Comparison of ENCODE assay signal across 30 cellular contexts in genomic region chr12:46628176-46628575, GRCh38.
"Had no signal": no experiment of that assay in that cellular context is flagged by ENCODE, and none has a peak within 500 bp of the region (broad histone marks: within the 10 kb centered on the region; RNA-seq: fewer than 3 reads in every experiment).

No MANE protein-coding gene starts in this region.

- H3K4me3 Mint-ChIP-seq: activated CD4-positive, alpha-beta memory T cell treated with anti-CD3 and anti-CD28 coated beads, Interleukin-2, amount 10 ng/mL, durations not matched to agents 7 days and 5 days; activated CD8-positive, alpha-beta memory T cell treated with anti-CD3 and anti-CD28 coated beads, Interleukin-2, amount 10 ng/mL, durations not matched to agents 7 days and 5 days; activated naive CD4-positive, alpha-beta T cell treated with anti-CD3 and anti-CD28 coated beads, Interleukin-2, amount 10 ng/mL, durations not matched to agents 7 days and 5 days; activated naive CD8-positive, alpha-beta T cell; activated naive CD8-positive, alpha-beta T cell treated with anti-CD3 and anti-CD28 coated beads, Interleukin-2, amount 50 U/mL, for 24 hours; central memory CD8-positive, alpha-beta T cell had no signal

- ATAC-seq: activated CD8-positive, alpha-beta memory T cell treated with anti-CD3 and anti-CD28 coated beads, Interleukin-2, amount 10 ng/mL, durations not matched to agents 7 days and 5 days; activated naive CD8-positive, alpha-beta T cell treated with anti-CD3 and anti-CD28 coated beads, Interleukin-2, amount 50 U/mL, for 24 hours; Panc1 had no signal

- H3K4me1 ChIP-seq: SJCRH30 had no signal

- H3K36me3 ChIP-seq: brain microvascular endothelial cell, SJCRH30, WERI-Rb-1 had no signal

- DNase-seq: activated CD4-positive, alpha-beta memory T cell treated with anti-CD3 and anti-CD28 coated beads, Interleukin-2, amount 10 ng/mL, durations not matched to agents 7 days and 5 days; activated CD4-positive, alpha-beta T cell treated with anti-CD3 and anti-CD28 coated beads for 1 hour; activated CD4-positive, alpha-beta T cell treated with anti-CD3 and anti-CD28 coated beads for 48 hours; activated CD4-positive, CD25-positive, alpha-beta regulatory T cell; activated CD8-positive, alpha-beta memory T cell treated with anti-CD3 and anti-CD28 coated beads for 24 hours; activated CD8-positive, alpha-beta memory T cell treated with anti-CD3 and anti-CD28 coated beads, Interleukin-2, amount 10 ng/mL, durations not matched to agents 7 days and 5 days; activated CD8-positive, alpha-beta memory T cell treated with anti-CD3 and anti-CD28 coated beads, Interleukin-2, amount 50 U/mL, for 48 hours; activated effector memory CD4-positive, alpha-beta T cell treated with Interleukin-2 at 50 U/mL for 16 hours; activated naive CD4-positive, alpha-beta T cell treated with anti-CD3 and anti-CD28 coated beads, Interleukin-2, amount 10 ng/mL, durations not matched to agents 7 days and 5 days; activated naive CD8-positive, alpha-beta T cell treated with anti-CD3 and anti-CD28 coated beads, Interleukin-2, amount 50 U/mL, for 24 hours; activated T-cell treated with anti-CD3 and anti-CD28 coated beads, Interleukin-2, amount 50 U/mL, for 48 hours; anterior cingulate cortex; brain microvascular endothelial cell; Karpas-422; NCI-H1105; NCI-H1417 treated with DMSO at 0.1 percent for 48 hours; NCI-H187 treated with DMSO at 0.1 percent for 48 hours; NCI-H2081; NCI-H2171 treated with DMSO at 0.1 percent for 48 hours; NCI-H2227 treated with DMSO at 0.1 percent for 48 hours; NCI-H446 treated with DMSO at 0.1 percent for 48 hours; NCI-H524; SHP77; SJCRH30; T1000; WERI-Rb-1 had no signal

- H3K9me3 Mint-ChIP-seq: activated CD4-positive, alpha-beta memory T cell treated with anti-CD3 and anti-CD28 coated beads, Interleukin-2, amount 10 ng/mL, durations not matched to agents 7 days and 5 days; activated naive CD4-positive, alpha-beta T cell treated with anti-CD3 and anti-CD28 coated beads, Interleukin-2, amount 10 ng/mL, durations not matched to agents 7 days and 5 days; activated naive CD8-positive, alpha-beta T cell treated with anti-CD3 and anti-CD28 coated beads, Interleukin-2, amount 50 U/mL, for 24 hours; central memory CD8-positive, alpha-beta T cell had no signal

- H3K36me3 Mint-ChIP-seq: activated CD8-positive, alpha-beta memory T cell treated with anti-CD3 and anti-CD28 coated beads, Interleukin-2, amount 10 ng/mL, durations not matched to agents 7 days and 5 days had no signal

- H3K4me1 Mint-ChIP-seq: activated CD4-positive, alpha-beta memory T cell treated with anti-CD3 and anti-CD28 coated beads, Interleukin-2, amount 10 ng/mL, durations not matched to agents 7 days and 5 days; activated naive CD4-positive, alpha-beta T cell treated with anti-CD3 and anti-CD28 coated beads, Interleukin-2, amount 10 ng/mL, durations not matched to agents 7 days and 5 days; central memory CD8-positive, alpha-beta T cell had no signal

- H3K4me3 ChIP-seq: SJCRH30, SK-N-MC had no signal

- H3K27ac Mint-ChIP-seq: activated CD4-positive, alpha-beta memory T cell treated with anti-CD3 and anti-CD28 coated beads, Interleukin-2, amount 10 ng/mL, durations not matched to agents 7 days and 5 days; activated CD8-positive, alpha-beta memory T cell treated with anti-CD3 and anti-CD28 coated beads, Interleukin-2, amount 10 ng/mL, durations not matched to agents 7 days and 5 days; activated naive CD4-positive, alpha-beta T cell treated with anti-CD3 and anti-CD28 coated beads, Interleukin-2, amount 10 ng/mL, durations not matched to agents 7 days and 5 days; activated naive CD8-positive, alpha-beta T cell; activated naive CD8-positive, alpha-beta T cell treated with anti-CD3 and anti-CD28 coated beads, Interleukin-2, amount 50 U/mL, for 24 hours had no signal

- H3K27me3 Mint-ChIP-seq: activated CD4-positive, alpha-beta memory T cell treated with anti-CD3 and anti-CD28 coated beads, Interleukin-2, amount 10 ng/mL, durations not matched to agents 7 days and 5 days; activated CD8-positive, alpha-beta memory T cell treated with anti-CD3 and anti-CD28 coated beads, Interleukin-2, amount 10 ng/mL, durations not matched to agents 7 days and 5 days; activated naive CD4-positive, alpha-beta T cell treated with anti-CD3 and anti-CD28 coated beads, Interleukin-2, amount 10 ng/mL, durations not matched to agents 7 days and 5 days; activated naive CD8-positive, alpha-beta T cell; activated naive CD8-positive, alpha-beta T cell treated with anti-CD3 and anti-CD28 coated beads, Interleukin-2, amount 50 U/mL, for 24 hours; central memory CD8-positive, alpha-beta T cell had no signal

- H3K27ac ChIP-seq: brain microvascular endothelial cell, SJCRH30, SK-N-MC, WERI-Rb-1 had no signal

- H3K27me3 ChIP-seq: brain microvascular endothelial cell, SJCRH30 had no signal
